Comparison of ENCODE assay signal across 16 cellular contexts in the genomic region with DNA sequence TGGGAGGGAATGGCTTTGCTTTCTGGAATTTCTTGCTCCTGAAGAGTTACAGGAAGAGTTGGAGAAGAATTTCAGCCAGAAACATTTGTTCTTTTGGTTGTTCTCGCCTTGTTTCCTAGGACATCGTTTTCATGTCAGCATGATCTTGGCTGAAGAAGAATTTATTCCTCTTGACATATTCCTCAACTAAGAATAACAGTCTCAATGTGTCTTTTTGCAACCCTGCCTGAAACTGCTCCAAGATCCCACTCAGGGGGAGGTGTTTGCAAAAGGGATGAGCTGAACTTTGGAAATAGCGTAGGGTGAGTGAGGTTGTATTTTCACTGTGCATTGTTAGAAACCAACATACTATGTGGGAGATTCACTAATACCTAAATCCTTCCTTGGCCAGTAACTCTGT. TPM values are rescaled to one million over a fixed set of nuclear protein-coding genes. Genes with fewer than 3 reads are reported as not detected.
"Had no signal": no experiment of that assay in that cellular context is flagged by ENCODE, and none has a peak within 500 bp of the region (broad histone marks: within the 10 kb centered on the region; RNA-seq: fewer than 3 reads in every experiment).

No MANE protein-coding gene starts in this region.

- DNase-seq: activated CD4-positive, alpha-beta T cell treated with anti-CD3 and anti-CD28 coated beads, Interleukin-2, amount 50 U/mL, for 48 hours; activated CD4-positive, CD25-positive, alpha-beta regulatory T cell treated with anti-CD3 and anti-CD28 coated beads, Interleukin-2, amount 50 U/mL, for 72 hours; activated gamma-delta T cell; activated T-cell treated with anti-CD3 and anti-CD28 coated beads, Interleukin-2, amount 50 U/mL, for 48 hours; hypothalamus; kidney glomerular epithelial cell; lower lobe of right lung; nucleus accumbens; psoas muscle; SJCRH30; stimulated activated CD4-positive, alpha-beta T cell treated with anti-CD3 and anti-CD28 coated beads, Interleukin-4, amount 100 ng/mL, for 1 hour; stimulated activated CD8-positive, alpha-beta memory T cell treated with anti-CD3 and anti-CD28 coated beads, Interleukin-4, amount 100 ng/mL, for 48 hours; trophoblast cell had no signal

- H3K27ac Mint-ChIP-seq: activated naive CD8-positive, alpha-beta T cell; natural killer cell treated with Interleukin-12 subunit alpha and Interleukin-12 subunit beta and Interleukin-15 and Interleukin-18, amount 100 ng/mL, for 72 hours; stimulated activated naive CD8-positive, alpha-beta T cell treated with anti-CD3 and anti-CD28 coated beads, Interleukin-15, Interleukin-2, amounts not matched to agents 100 ng/mL and 50 ng/mL, for 24 hours had no signal

- H3K9me3 ChIP-seq: lower lobe of right lung, psoas muscle, SJCRH30 had no signal

- H3K4me1 ChIP-seq: SJCRH30 had no signal

- H3K27ac ChIP-seq: lower lobe of right lung, psoas muscle, SJCRH30 had no signal

- ATAC-seq: lower lobe of right lung; natural killer cell treated with Interleukin-12 subunit alpha and Interleukin-12 subunit beta and Interleukin-15 and Interleukin-18, amount 100 ng/mL, for 72 hours had no signal

- H3K4me3 Mint-ChIP-seq: activated naive CD8-positive, alpha-beta T cell; natural killer cell treated with Interleukin-12 subunit alpha and Interleukin-12 subunit beta and Interleukin-15 and Interleukin-18, amount 100 ng/mL, for 72 hours; stimulated activated naive CD8-positive, alpha-beta T cell treated with anti-CD3 and anti-CD28 coated beads, Interleukin-15, Interleukin-2, amounts not matched to agents 100 ng/mL and 50 ng/mL, for 24 hours had no signal

- H3K9me3 Mint-ChIP-seq: natural killer cell treated with Interleukin-12 subunit alpha and Interleukin-12 subunit beta and Interleukin-15 and Interleukin-18, amount 100 ng/mL, for 72 hours; stimulated activated naive CD8-positive, alpha-beta T cell treated with anti-CD3 and anti-CD28 coated beads, Interleukin-15, Interleukin-2, amounts not matched to agents 100 ng/mL and 50 ng/mL, for 24 hours had no signal

- H3K4me3 ChIP-seq: lower lobe of right lung, psoas muscle, SJCRH30 had no signal

- H3K36me3 Mint-ChIP-seq: activated naive CD8-positive, alpha-beta T cell; natural killer cell treated with Interleukin-12 subunit alpha and Interleukin-12 subunit beta and Interleukin-15 and Interleukin-18, amount 100 ng/mL, for 72 hours had no signal

- H3K27me3 ChIP-seq: SJCRH30 had no signal

- H3K36me3 ChIP-seq: lower lobe of right lung, SJCRH30 had no signal

RNA-seq across cellular contexts. Expression of a gene that starts 26.1 kb away (rescaled TPM):
- total RNA-seq: natural killer cell treated with Interleukin-12 subunit alpha and Interleukin-12 subunit beta and Interleukin-15 and Interleukin-18, amount 100 ng/mL, for 72 hours had no signal
